1 cellular context compared by ENCODE assay signal in the genomic region with DNA sequence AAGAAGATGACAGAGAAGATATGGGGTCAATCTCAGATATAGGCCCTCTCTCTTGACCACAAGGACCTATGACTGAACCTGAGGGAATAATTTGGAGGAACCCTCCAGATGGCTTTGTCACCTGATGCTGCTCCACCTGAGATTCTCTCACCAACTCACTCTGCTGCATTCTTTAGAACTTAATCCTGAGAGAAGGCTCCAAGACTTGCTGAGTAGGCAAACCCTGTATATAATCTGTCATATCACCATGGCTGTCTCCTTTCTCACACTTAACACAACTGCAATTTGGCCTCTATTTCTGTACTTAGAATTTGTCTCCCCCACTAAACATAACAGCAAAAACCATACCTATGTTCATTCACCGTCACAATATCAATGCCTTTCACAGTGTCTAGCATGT.
TF ChIP-seq lines count a peak whose summit lies in the region.

No MANE protein-coding gene starts in this region.

TF ChIP-seq in GM23338, 12 proteins besides CTCF, POLR2A, EP300 and RAD21 (continued from another document):
- TF ChIP-seq, protein P1, sequence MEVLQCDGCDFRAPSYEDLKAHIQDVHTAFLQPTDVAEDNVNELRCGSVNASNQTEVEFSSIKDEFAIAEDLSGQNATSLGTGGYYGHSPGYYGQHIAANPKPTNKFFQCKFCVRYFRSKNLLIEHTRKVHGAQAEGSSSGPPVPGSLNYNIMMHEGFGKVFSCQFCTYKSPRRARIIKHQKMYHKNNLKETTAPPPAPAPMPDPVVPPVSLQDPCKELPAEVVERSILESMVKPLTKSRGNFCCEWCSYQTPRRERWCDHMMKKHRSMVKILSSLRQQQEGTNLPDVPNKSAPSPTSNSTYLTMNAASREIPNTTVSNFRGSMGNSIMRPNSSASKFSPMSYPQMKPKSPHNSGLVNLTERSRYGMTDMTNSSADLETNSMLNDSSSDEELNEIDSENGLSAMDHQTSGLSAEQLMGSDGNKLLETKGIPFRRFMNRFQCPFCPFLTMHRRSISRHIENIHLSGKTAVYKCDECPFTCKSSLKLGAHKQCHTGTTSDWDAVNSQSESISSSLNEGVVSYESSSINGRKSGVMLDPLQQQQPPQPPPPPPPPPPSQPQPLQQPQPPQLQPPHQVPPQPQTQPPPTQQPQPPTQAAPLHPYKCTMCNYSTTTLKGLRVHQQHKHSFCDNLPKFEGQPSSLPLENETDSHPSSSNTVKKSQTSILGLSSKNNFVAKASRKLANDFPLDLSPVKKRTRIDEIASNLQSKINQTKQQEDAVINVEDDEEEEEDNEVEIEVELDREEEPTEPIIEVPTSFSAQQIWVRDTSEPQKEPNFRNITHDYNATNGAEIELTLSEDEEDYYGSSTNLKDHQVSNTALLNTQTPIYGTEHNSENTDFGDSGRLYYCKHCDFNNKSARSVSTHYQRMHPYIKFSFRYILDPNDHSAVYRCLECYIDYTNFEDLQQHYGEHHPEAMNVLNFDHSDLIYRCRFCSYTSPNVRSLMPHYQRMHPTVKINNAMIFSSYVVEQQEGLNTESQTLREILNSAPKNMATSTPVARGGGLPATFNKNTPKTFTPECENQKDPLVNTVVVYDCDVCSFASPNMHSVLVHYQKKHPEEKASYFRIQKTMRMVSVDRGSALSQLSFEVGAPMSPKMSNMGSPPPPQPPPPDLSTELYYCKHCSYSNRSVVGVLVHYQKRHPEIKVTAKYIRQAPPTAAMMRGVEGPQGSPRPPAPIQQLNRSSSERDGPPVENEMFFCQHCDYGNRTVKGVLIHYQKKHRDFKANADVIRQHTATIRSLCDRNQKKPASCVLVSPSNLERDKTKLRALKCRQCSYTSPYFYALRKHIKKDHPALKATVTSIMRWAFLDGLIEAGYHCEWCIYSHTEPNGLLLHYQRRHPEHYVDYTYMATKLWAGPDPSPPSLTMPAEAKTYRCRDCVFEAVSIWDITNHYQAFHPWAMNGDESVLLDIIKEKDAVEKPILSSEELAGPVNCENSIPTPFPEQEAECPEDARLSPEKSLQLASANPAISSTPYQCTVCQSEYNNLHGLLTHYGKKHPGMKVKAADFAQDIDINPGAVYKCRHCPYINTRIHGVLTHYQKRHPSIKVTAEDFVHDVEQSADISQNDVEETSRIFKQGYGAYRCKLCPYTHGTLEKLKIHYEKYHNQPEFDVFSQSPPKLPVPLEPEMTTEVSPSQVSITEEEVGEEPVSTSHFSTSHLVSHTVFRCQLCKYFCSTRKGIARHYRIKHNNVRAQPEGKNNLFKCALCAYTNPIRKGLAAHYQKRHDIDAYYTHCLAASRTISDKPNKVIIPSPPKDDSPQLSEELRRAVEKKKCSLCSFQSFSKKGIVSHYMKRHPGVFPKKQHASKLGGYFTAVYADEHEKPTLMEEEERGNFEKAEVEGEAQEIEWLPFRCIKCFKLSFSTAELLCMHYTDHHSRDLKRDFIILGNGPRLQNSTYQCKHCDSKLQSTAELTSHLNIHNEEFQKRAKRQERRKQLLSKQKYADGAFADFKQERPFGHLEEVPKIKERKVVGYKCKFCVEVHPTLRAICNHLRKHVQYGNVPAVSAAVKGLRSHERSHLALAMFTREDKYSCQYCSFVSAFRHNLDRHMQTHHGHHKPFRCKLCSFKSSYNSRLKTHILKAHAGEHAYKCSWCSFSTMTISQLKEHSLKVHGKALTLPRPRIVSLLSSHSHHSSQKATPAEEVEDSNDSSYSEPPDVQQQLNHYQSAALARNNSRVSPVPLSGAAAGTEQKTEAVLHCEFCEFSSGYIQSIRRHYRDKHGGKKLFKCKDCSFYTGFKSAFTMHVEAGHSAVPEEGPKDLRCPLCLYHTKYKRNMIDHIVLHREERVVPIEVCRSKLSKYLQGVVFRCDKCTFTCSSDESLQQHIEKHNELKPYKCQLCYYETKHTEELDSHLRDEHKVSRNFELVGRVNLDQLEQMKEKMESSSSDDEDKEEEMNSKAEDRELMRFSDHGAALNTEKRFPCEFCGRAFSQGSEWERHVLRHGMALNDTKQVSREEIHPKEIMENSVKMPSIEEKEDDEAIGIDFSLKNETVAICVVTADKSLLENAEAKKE (CRISPR knock-in tag; IDR thresholded peaks at IDR 0.05), result no peak
- TF ChIP-seq ZNF331 (CRISPR knock-in tag; IDR thresholded peaks at IDR 0.05; ENCODE audit: low read depth) (no peak), ZNF114 (CRISPR knock-in tag; IDR thresholded peaks at IDR 0.05) (no peak), CREB1 (CRISPR knock-in tag; IDR thresholded peaks at IDR 0.05; ENCODE audit: low read depth) (no peak)
